8 cellular contexts compared by ENCODE assay signal in genomic region chr17:7916383-7916677, GRCh38. TPM values are rescaled to one million over a fixed set of nuclear protein-coding genes. Genes with fewer than 3 reads are reported as not detected.
DNase-seq lines count a peak whose midpoint lies in the region; ATAC-seq, FAIRE-seq and TF ChIP-seq lines count a peak whose summit lies in the region.

No MANE protein-coding gene starts in this region.

- peaks cover 36% of the 10 kb centered on the region for H3K4me1 ChIP-seq in DND-41 (ENCODE audit: insufficient read depth, low read length)
- peaks cover 9% of the 10 kb centered on the region for H3K4me1 ChIP-seq in ectodermal cell (ENCODE audit: control insufficient read depth, insufficient read depth, low read length)
- H3K4me1 ChIP-seq in neutrophil (ENCODE audit: control insufficient read depth in 1 of 2, insufficient read depth in 1 of 2, low read depth in 1 of 2, low read length in 1 of 2), result peaks cover 29 to 30% of the 10 kb centered on the region in 2 experiments

- ATAC-seq in DND-41 (ENCODE audit: insufficient read depth, low read depth), result no peak
- ATAC-seq in GM18868 (IDR thresholded peaks at IDR 0.05; ENCODE audit: unreplicated experiment), result no peak

- H3K36me3 ChIP-seq in DND-41 (ENCODE audit: insufficient read depth, low read length), result peaks cover 15% of the 10 kb centered on the region
- H3K36me3 ChIP-seq in ectodermal cell (ENCODE audit: control insufficient read depth, insufficient read depth, low read length), result no peaks in the 10 kb centered on the region
- H3K36me3 ChIP-seq in neutrophil, result peaks cover 11% of the 10 kb centered on the region

- H3K27me3 ChIP-seq in DND-41 (ENCODE audit: insufficient read depth, low read length, poor library complexity) (no peaks in the 10 kb centered on the region), ectodermal cell (ENCODE audit: control insufficient read depth, insufficient read depth, low read length, poor library complexity, severe bottlenecking) (peaks cover 44% of the 10 kb centered on the region), neutrophil (no peaks in the 10 kb centered on the region)

- peak overlapping the region; percentile 89 for H3K9ac ChIP-seq in DND-41 (ENCODE audit: low read depth, low read length)

- peaks cover 9% of the 10 kb centered on the region; the same call in 1 of the 2 replicates for H4K20me1 ChIP-seq in DND-41 (ENCODE audit: insufficient read depth, low read length)

- no peak for FAIRE-seq in RCC 7860 (lab: Jason Lieb, UNC)

- H3K79me2 ChIP-seq in DND-41 (ENCODE audit: insufficient read depth, low read length), result peaks cover 12% of the 10 kb centered on the region

- H3K4me3 ChIP-seq in DND-41 (ENCODE audit: low read depth in 1 of 2, low read length in 2 of 2), result peak overlapping the region; percentile 22 to 66; a peak in 3 of 4 replicates
- peak overlapping the region; percentile 50 for H3K4me3 ChIP-seq in LNCaP clone FGC (ENCODE audit: low read depth, low read length)
- H3K4me3 ChIP-seq in ectodermal cell (ENCODE audit: insufficient read depth, low read depth, low read length), result peak overlapping the region; percentile 50
- peak overlapping the region; percentile 89 to 98 for H3K4me3 ChIP-seq in neutrophil (ENCODE audit: low read depth in 1 of 2, low read length in 1 of 2)

- no peak for TF ChIP-seq CTCF in DND-41 (IDR thresholded peaks at IDR 0.05; ENCODE audit: borderline replicate concordance, extremely low read depth, low read length, poor library complexity, severe bottlenecking)
- no peak for TF ChIP-seq CTCF in LNCaP clone FGC (IDR thresholded peaks at IDR 0.05; ENCODE audit: control insufficient read depth, extremely low read depth, insufficient read depth)
- TF ChIP-seq CTCF in neutrophil (IDR thresholded peaks at IDR 0.05), result no peak

- H3K27ac ChIP-seq in DND-41 (ENCODE audit: low read length), result peak overlapping the region; percentile 84
- no peak overlapping the region for H3K27ac ChIP-seq in ectodermal cell (ENCODE audit: insufficient read depth, low read depth, low read length, poor library complexity, severe bottlenecking)
- H3K27ac ChIP-seq in neutrophil, result peak overlapping the region; percentile 88

- DNase-seq in DND-41 (no peak), LNCaP clone FGC (ENCODE audit: low read depth) (no peak), GM03348 (ENCODE audit: low spot score) (no peak), RCC 7860 (ENCODE audit: low spot score) (no peak), cerebellar cortex (ENCODE audit: low spot score) (no peak)

- H3K9me3 ChIP-seq in DND-41 (ENCODE audit: insufficient read depth, low read length, severe bottlenecking) (no peaks in the 10 kb centered on the region), ectodermal cell (ENCODE audit: control insufficient read depth, low read length) (no peaks in the 10 kb centered on the region), neutrophil (no peaks in the 10 kb centered on the region)

- 52 to 55% methylated on average over 15 of the region's 15 CpGs for WGBS in ectodermal cell, 2 experiments

- peak overlapping the region; percentile 98 for H3K4me2 ChIP-seq in DND-41 (ENCODE audit: insufficient read depth, low read length)

- H2AFZ ChIP-seq in DND-41 (ENCODE audit: low read depth, low read length), result peak overlapping the region; percentile 76

RNA-seq across cellular contexts. Expression of gene RNF227, which starts 0.2 kb away (rescaled TPM):
- polyA plus RNA-seq in ectodermal cell (2013, experiment 1 of 4), result 3.8 TPM
- 3.4 TPM for polyA plus RNA-seq in ectodermal cell (2013, experiment 2 of 4)
- polyA plus RNA-seq in ectodermal cell (2013, experiment 3 of 4), result 3.0 TPM
- 3.5 TPM for polyA plus RNA-seq in ectodermal cell (2013, experiment 4 of 4)

RNA-seq across cellular contexts. Expression of gene KCNAB3, which starts 13.3 kb away (rescaled TPM):
- 7.9 TPM for polyA plus RNA-seq in ectodermal cell (2013, experiment 1 of 4)
- polyA plus RNA-seq in ectodermal cell (2013, experiment 2 of 4), result 5.7 TPM
- 8.2 TPM for polyA plus RNA-seq in ectodermal cell (2013, experiment 3 of 4)
- polyA plus RNA-seq in ectodermal cell (2013, experiment 4 of 4), result 8.7 TPM

RNA-seq across cellular contexts. Expression of gene TRAPPC1, which starts 15.4 kb away (rescaled TPM):
- 149 TPM for polyA plus RNA-seq in ectodermal cell (2013, experiment 1 of 4)
- polyA plus RNA-seq in ectodermal cell (2013, experiment 2 of 4), result 153 TPM
- polyA plus RNA-seq in ectodermal cell (2013, experiment 3 of 4), result 119 TPM
- polyA plus RNA-seq in ectodermal cell (2013, experiment 4 of 4), result 137 TPM

RNA-seq across cellular contexts. Expression of gene CNTROB, which starts 15.7 kb away (rescaled TPM):
- polyA plus RNA-seq in ectodermal cell (2013, experiment 1 of 4), result 60.9 TPM
- polyA plus RNA-seq in ectodermal cell (2013, experiment 2 of 4), result 53.4 TPM
- 51.6 TPM for polyA plus RNA-seq in ectodermal cell (2013, experiment 3 of 4)
- polyA plus RNA-seq in ectodermal cell (2013, experiment 4 of 4), result 57.4 TPM

RNA-seq across cellular contexts. Expression of gene CHD3, which starts 27.7 kb away (rescaled TPM):
- polyA plus RNA-seq in ectodermal cell (2013, experiment 1 of 4), result 32.7 TPM
- polyA plus RNA-seq in ectodermal cell (2013, experiment 2 of 4), result 34.6 TPM
- 32.8 TPM for polyA plus RNA-seq in ectodermal cell (2013, experiment 3 of 4)
- polyA plus RNA-seq in ectodermal cell (2013, experiment 4 of 4), result 34.2 TPM
